In the genomic region with DNA sequence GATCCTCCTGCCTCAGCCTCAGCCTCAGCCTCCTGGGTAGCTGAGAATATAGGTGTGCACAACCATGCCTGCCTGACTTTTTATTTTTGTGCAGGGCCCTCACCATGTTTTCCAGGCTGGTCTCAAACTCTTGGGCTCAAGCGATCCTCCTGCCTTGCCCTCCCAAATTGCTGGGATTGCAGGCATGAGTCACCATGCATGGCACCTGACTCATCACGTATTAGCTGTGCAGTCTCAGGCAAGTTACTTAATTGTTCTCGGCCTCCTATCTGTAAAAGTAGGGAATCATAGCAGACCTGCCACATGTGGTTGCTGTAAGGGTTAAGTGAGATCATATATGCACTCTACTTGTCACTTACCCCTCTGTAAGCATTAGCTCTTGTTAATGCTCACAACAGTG, we compare ENCODE assay signal across 1 cellular context.
TF ChIP-seq lines count a peak whose summit lies in the region.

No MANE protein-coding gene starts in this region.

TF ChIP-seq in HCT116, 20 proteins besides CTCF, POLR2A, EP300 and RAD21 (continued from another document):
- TF ChIP-seq, protein P1, sequence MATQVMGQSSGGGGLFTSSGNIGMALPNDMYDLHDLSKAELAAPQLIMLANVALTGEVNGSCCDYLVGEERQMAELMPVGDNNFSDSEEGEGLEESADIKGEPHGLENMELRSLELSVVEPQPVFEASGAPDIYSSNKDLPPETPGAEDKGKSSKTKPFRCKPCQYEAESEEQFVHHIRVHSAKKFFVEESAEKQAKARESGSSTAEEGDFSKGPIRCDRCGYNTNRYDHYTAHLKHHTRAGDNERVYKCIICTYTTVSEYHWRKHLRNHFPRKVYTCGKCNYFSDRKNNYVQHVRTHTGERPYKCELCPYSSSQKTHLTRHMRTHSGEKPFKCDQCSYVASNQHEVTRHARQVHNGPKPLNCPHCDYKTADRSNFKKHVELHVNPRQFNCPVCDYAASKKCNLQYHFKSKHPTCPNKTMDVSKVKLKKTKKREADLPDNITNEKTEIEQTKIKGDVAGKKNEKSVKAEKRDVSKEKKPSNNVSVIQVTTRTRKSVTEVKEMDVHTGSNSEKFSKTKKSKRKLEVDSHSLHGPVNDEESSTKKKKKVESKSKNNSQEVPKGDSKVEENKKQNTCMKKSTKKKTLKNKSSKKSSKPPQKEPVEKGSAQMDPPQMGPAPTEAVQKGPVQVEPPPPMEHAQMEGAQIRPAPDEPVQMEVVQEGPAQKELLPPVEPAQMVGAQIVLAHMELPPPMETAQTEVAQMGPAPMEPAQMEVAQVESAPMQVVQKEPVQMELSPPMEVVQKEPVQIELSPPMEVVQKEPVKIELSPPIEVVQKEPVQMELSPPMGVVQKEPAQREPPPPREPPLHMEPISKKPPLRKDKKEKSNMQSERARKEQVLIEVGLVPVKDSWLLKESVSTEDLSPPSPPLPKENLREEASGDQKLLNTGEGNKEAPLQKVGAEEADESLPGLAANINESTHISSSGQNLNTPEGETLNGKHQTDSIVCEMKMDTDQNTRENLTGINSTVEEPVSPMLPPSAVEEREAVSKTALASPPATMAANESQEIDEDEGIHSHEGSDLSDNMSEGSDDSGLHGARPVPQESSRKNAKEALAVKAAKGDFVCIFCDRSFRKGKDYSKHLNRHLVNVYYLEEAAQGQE (IDR thresholded peaks at IDR 0.05; ENCODE audit: low read depth), result no peak
- TF ChIP-seq, protein P2, sequence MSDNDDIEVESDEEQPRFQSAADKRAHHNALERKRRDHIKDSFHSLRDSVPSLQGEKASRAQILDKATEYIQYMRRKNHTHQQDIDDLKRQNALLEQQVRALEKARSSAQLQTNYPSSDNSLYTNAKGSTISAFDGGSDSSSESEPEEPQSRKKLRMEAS (IDR thresholded peaks at IDR 0.05), result no peak
- TF ChIP-seq SP1 (IDR thresholded peaks at IDR 0.05; ENCODE audit: low read depth) (0 out of 2 replicates have a peak, but pooled peaks have one; percentile 23), CEBPB (IDR thresholded peaks at IDR 0.05; ENCODE audit: low read depth) (0 out of 2 replicates have a peak, but pooled peaks have one; percentile 21), CBX3 (IDR thresholded peaks at IDR 0.05; ENCODE audit: low read depth) (0 out of 2 replicates have a peak, but pooled peaks have one; percentile 30), FOSL1 (IDR thresholded peaks at IDR 0.05; ENCODE audit: low read depth) (peak; percentile 79), EGR1 (IDR thresholded peaks at IDR 0.05; ENCODE audit: low read depth) (no peak), YY1 (IDR thresholded peaks at IDR 0.05; ENCODE audit: extremely low read depth, insufficient replicate concordance, low read depth, low read length) (no peak), JUND (IDR thresholded peaks at IDR 0.05) (peak; percentile 73)
- TF ChIP-seq, protein P3, sequence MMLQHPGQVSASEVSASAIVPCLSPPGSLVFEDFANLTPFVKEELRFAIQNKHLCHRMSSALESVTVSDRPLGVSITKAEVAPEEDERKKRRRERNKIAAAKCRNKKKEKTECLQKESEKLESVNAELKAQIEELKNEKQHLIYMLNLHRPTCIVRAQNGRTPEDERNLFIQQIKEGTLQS (IDR thresholded peaks at IDR 0.05), result no peak
